15 cellular contexts compared by ENCODE assay signal in genomic region chr14:95304342-95304741, GRCh38.
"Had no signal": no experiment of that assay in that cellular context is flagged by ENCODE, and none has a peak within 500 bp of the region (broad histone marks: within the 10 kb centered on the region; RNA-seq: fewer than 3 reads in every experiment).

No MANE protein-coding gene starts in this region.

- H3K4me3 ChIP-seq: heart left ventricle, spleen had no signal

- H3K9me3 ChIP-seq: heart left ventricle, spleen had no signal

- FAIRE-seq: colon had no signal

- H3K27ac ChIP-seq: heart left ventricle, spleen had no signal

- H3K27me3 ChIP-seq: spleen had no signal

- DNase-seq: dermis blood vessel endothelial cell; effector CD4-positive, alpha-beta T cell; endodermal cell; erythroblast; foreskin melanocyte; heart left ventricle; mammary epithelial cell; natural killer cell; right cardiac atrium; spleen; stimulated activated CD4-positive, alpha-beta T cell treated with anti-CD3 and anti-CD28 coated beads, Interleukin-15, amount 100 ng/mL, for 24 hours; stimulated activated CD4-positive, alpha-beta T cell treated with anti-CD3 and anti-CD28 coated beads, Interleukin-1b, Interleukin-23, amount 100 ng/mL, for 48 hours; stimulated activated CD4-positive, alpha-beta T cell treated with anti-CD3 and anti-CD28 coated beads, Interleukin-4, amount 100 ng/mL, for 24 hours; trophoblast cell had no signal

- H3K36me3 ChIP-seq: heart left ventricle, spleen had no signal
